ENCODE assay signal across 1 cellular context in genomic region chr1:10538608-10539355, GRCh38.
TF ChIP-seq lines count a peak whose summit lies in the region.

No MANE protein-coding gene starts in this region.

TF ChIP-seq in GM23338, 12 proteins besides CTCF, POLR2A, EP300 and RAD21 (continued from another document):
- TF ChIP-seq ZNF462 (CRISPR knock-in tag; IDR thresholded peaks at IDR 0.05) (no peak), REST (IDR thresholded peaks at IDR 0.05; ENCODE audit: unreplicated experiment) (no peak), ETS1 (IDR thresholded peaks at IDR 0.05) (no peak), EZH2 (IDR thresholded peaks at IDR 0.05; ENCODE audit: low read depth, unreplicated experiment) (no peak), NANOG (IDR thresholded peaks at IDR 0.05; ENCODE audit: borderline replicate concordance) (no peak), ZNF331 (CRISPR knock-in tag; IDR thresholded peaks at IDR 0.05; ENCODE audit: low read depth) (no peak), POLR2AphosphoS5 (IDR thresholded peaks at IDR 0.05; ENCODE audit: low read depth) (no peak), EZH2phosphoT487 (IDR thresholded peaks at IDR 0.05; ENCODE audit: unreplicated experiment) (no peak), ZNF114 (CRISPR knock-in tag; IDR thresholded peaks at IDR 0.05) (no peak)
